8 cellular contexts compared by ENCODE assay signal in genomic region chr1:231866392-231867331, GRCh38.
A peak's percentile ranks its signal among the peaks of the same experiment; 100 is the strongest.
DNase-seq lines count a peak whose midpoint lies in the region; ATAC-seq, FAIRE-seq and TF ChIP-seq lines count a peak whose summit lies in the region.

No MANE protein-coding gene starts in this region.

- H3K4me2 ChIP-seq in A549, result no peak overlapping the region

- 34% methylated on average over 18 of the region's 18 CpGs for WGBS in A549 (ENCODE audit: missing lambda C conversion rate)

- H3K27ac Mint-ChIP-seq in memory B cell, result no peak overlapping the region

- intact Hi-C loops in dorsolateral prefrontal cortex (cut with DNase I), result loop anchor here (2.0 to 5.0 kb wide), 2 partner anchors 762 to 766 kb away; partner anchors contain the start of gene SIPA1L2 (in 1 of the 2)

- H3K4me1 Mint-ChIP-seq in memory B cell, result peaks cover 7% of the 10 kb centered on the region

- no peaks in the 10 kb centered on the region for H3K27me3 ChIP-seq in dorsolateral prefrontal cortex

- no peak for TF ChIP-seq POLR2A in A549 (IDR thresholded peaks at IDR 0.05; ENCODE audit: low read length)

- no peaks in the 10 kb centered on the region for H3K4me1 ChIP-seq in A549

- peaks cover 2% of the 10 kb centered on the region for H3K27me3 Mint-ChIP-seq in memory B cell

- H3K36me3 Mint-ChIP-seq in memory B cell, result no peaks in the 10 kb centered on the region

- ATAC-seq in A549 (peak; percentile 64 to 74; a peak in 5 of 6 replicates), memory B cell (ENCODE audit: low read depth) (no peak), GM18517 (IDR thresholded peaks at IDR 0.05; ENCODE audit: unreplicated experiment) (no peak)

- no peaks in the 10 kb centered on the region for H3K9me3 ChIP-seq in A549

- no peak for TF ChIP-seq EP300 in A549 (IDR thresholded peaks at IDR 0.05)

- H3K9me3 Mint-ChIP-seq in memory B cell, result no peaks in the 10 kb centered on the region

- peak; percentile 90 to 93 for TF ChIP-seq RAD21 in A549 (conservative IDR thresholded peaks at IDR 0.05 in 1 of 2, IDR thresholded peaks at IDR 0.05 in 1 of 2)

- POLR2A ChIA-PET in A549 (lab: Yijun Ruan, JAX), result interaction anchor here (0.6 to 2.4 kb wide), 3 partner anchors 756 to 763 kb away, joined by 3 to 7 read pairs (median 5); partner anchors contain the start of gene SIPA1L2

- no peak overlapping the region for H3K4me3 Mint-ChIP-seq in memory B cell

- DNase-seq in A549 (ENCODE audit: low read depth in 1 of 2, low spot score in 1 of 2) (peak; percentile 38 to 52), GM19239 (ENCODE audit: insufficient read length, low spot score) (peak; percentile 22), NCI-H2227 (lab: John Stamatoyannopoulos, UW; ENCODE audit: unreplicated experiment) (peak; percentile 71), dorsolateral prefrontal cortex (peak in 6 of 10 donors; percentile 43 to 63 (median 60)), memory B cell (ENCODE audit: low spot score in 2 of 2) (peak; percentile 27 to 37)
- peak; percentile 25 to 51 for DNase-seq in activated CD4-positive, alpha-beta T cell treated with anti-CD3 and anti-CD28 coated beads, Interleukin-2, amount 50 U/mL, for 24 hours (ENCODE audit: low read depth in 1 of 2, low spot score in 1 of 2)
- peak; percentile 19 for DNase-seq in stimulated activated CD8-positive, alpha-beta memory T cell treated with anti-CD3 and anti-CD28 coated beads, Interleukin-4, amount 100 ng/mL, for 24 hours (ENCODE audit: low read depth)

- H3K4me3 ChIP-seq in A549, result no peak overlapping the region
- H3K4me3 ChIP-seq in dorsolateral prefrontal cortex, result no peak overlapping the region

- peak overlapping the region in 1 of 2 experiments; percentile 38; a peak in 2 of 6 replicates for H3K27ac ChIP-seq in A549
- H3K27ac ChIP-seq in dorsolateral prefrontal cortex, result no peak overlapping the region

- CTCF ChIA-PET in A549 (lab: Yijun Ruan, JAX), result interaction anchor here (0.5 to 5.7 kb wide), 51 partner anchors 8 to 1012 kb away, joined by 3 to 65 read pairs (median 4); partner anchors contain the start of gene SIPA1L2

- peak; percentile 96 for TF ChIP-seq CTCF in A549 (IDR thresholded peaks at IDR 0.05)
- peak; percentile 79 to 96 (median 88) for TF ChIP-seq CTCF in dorsolateral prefrontal cortex (IDR thresholded peaks at IDR 0.05 in 54 of 56, conservative IDR thresholded peaks at IDR 0.05 in 2 of 56; ENCODE audit: low read depth in 1 of 56, partially characterized antibody in 56 of 56)

- no peak for FAIRE-seq in A549 (lab: Jason Lieb, UNC)
- peak; percentile 82 for FAIRE-seq in GM19239 (lab: Jason Lieb, UNC)

TF ChIP-seq in A549, 52 proteins besides CTCF, POLR2A, EP300 and RAD21:
- TF ChIP-seq MAX (IDR thresholded peaks at IDR 0.05) (no peak), CEBPB (IDR thresholded peaks at IDR 0.05) (0 out of 4 replicates have a peak, but pooled peaks of 1 of the 2 experiments have one; percentile 17), RCOR1 (IDR thresholded peaks at IDR 0.05; ENCODE audit: low read depth, low read length) (no peak), SMC3 (IDR thresholded peaks at IDR 0.05) (peak; percentile 89)

Comparison
In these comparisons a context has a peak if more than half of its experiments do, and no peak if none do; other contexts are left out.
1. ATAC-seq: peak in A549 (2 of 2); none in memory B cell (single experiment) and GM18517 (single experiment).
2. DNase-seq: peak in every context shown above with its lines; median percentile 71 in NCI-H2227; 60 in dorsolateral prefrontal cortex; 45 in A549; 38 in activated CD4-positive, alpha-beta T cell treated with anti-CD3 and anti-CD28 coated beads, Interleukin-2, amount 50 U/mL, for 24 hours; 32 in memory B cell; 22 in GM19239; 19 in stimulated activated CD8-positive, alpha-beta memory T cell treated with anti-CD3 and anti-CD28 coated beads, Interleukin-4, amount 100 ng/mL, for 24 hours.